Comparison of ENCODE assay signal across 1 cellular context in the genomic region with DNA sequence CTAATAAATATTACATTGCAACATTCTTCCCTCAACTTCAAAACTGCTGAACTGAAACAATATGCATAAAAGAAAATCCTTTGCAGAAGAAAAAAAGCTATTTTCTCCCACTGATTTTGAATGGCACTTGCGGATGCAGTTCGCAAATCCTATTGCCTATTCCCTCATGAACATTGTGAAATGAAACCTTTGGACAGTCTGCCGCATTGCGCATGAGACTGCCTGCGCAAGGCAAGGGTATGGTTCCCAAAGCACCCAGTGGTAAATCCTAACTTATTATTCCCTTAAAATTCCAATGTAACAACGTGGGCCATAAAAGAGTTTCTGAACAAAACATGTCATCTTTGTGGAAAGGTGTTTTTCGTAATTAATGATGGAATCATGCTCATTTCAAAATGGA.
TF ChIP-seq lines count a peak whose summit lies in the region.

No MANE protein-coding gene starts in this region.

TF ChIP-seq in endothelial cell of umbilical vein, 7 proteins besides CTCF, POLR2A, EP300 and RAD21:
- TF ChIP-seq MYC (IDR thresholded peaks at IDR 0.05; ENCODE audit: low read depth, low read length): no peak
